8 cellular contexts compared by ENCODE assay signal in genomic region chr4:26320159-26320452, GRCh38. TPM values are rescaled to one million over a fixed set of nuclear protein-coding genes. Genes with fewer than 3 reads are reported as not detected.
DNase-seq lines count a peak whose midpoint lies in the region; ATAC-seq and TF ChIP-seq lines count a peak whose summit lies in the region.

No MANE protein-coding gene starts in this region.

- H3K9me3 Mint-ChIP-seq in Calu3 (ENCODE audit: low read depth, unreplicated experiment): peaks cover 9% of the 10 kb centered on the region

- intact Hi-C loops in Calu3 (cut with micrococcal nuclease; ENCODE audit: unreplicated experiment): no loop called here

- DNase-seq in Calu3 (peak; percentile 19), HL-60 (ENCODE audit: low read depth in 1 of 2, low spot score in 1 of 2) (no peak), NCI-H748 (lab: John Stamatoyannopoulos, UW; ENCODE audit: unreplicated experiment) (no peak)
- peak; percentile 65 for DNase-seq in stimulated activated naive CD8-positive, alpha-beta T cell treated with anti-CD3 and anti-CD28 coated beads, Interleukin-15, Interleukin-2, amounts not matched to agents 100 U/mL and 50 U/mL, for 24 hours

- no peaks in the 10 kb centered on the region for H3K36me3 ChIP-seq in iPS-18a (ENCODE audit: control insufficient read depth, low read depth, low read length)

- H3K9ac ChIP-seq in iPS-18a (ENCODE audit: low read length): peak overlapping the region; percentile 85

- H3K27me3 Mint-ChIP-seq in Calu3 (ENCODE audit: unreplicated experiment): no peaks in the 10 kb centered on the region

- CTCF ChIA-PET in Calu3 (lab: Charles Lee): interaction anchor here (0.7 kb wide), 1 partner anchor 238 kb away, joined by 4 read pairs; no protein-coding TSS in a partner anchor

- WGBS in adipose tissue, 3 donors: 0 to 1% (median 0%) methylated on average over 11 of the region's 11 CpGs

- H3K27me3 ChIP-seq in HL-60 (ENCODE audit: insufficient read depth, poor library complexity, severe bottlenecking): no peaks in the 10 kb centered on the region
- no peaks in the 10 kb centered on the region for H3K27me3 ChIP-seq in iPS-18a (ENCODE audit: control insufficient read depth, insufficient read depth, low read length)

- H3K36me3 Mint-ChIP-seq in Calu3 (ENCODE audit: insufficient read depth, unreplicated experiment): peaks cover 36% of the 10 kb centered on the region

- no peaks in the 10 kb centered on the region for H3K9me3 ChIP-seq in iPS-18a (ENCODE audit: control insufficient read depth, low read depth, low read length)

- peak; percentile 23 for ATAC-seq in GM19455 (IDR thresholded peaks at IDR 0.05; ENCODE audit: unreplicated experiment)
- peak; percentile 30 for ATAC-seq in stimulated activated naive CD8-positive, alpha-beta T cell treated with anti-CD3 and anti-CD28 coated beads, Interleukin-15, Interleukin-2, amounts not matched to agents 100 U/mL and 50 U/mL, for 24 hours
- ATAC-seq in GM18858 (IDR thresholded peaks at IDR 0.05; ENCODE audit: unreplicated experiment): no peak

- H3K4me3 ChIP-seq in HL-60 (replicated peaks; ENCODE audit: insufficient read depth, low read length) (peak overlapping the region; percentile 66), iPS-18a (ENCODE audit: low read length) (peak overlapping the region; percentile 83)

- BruUV-seq in Calu3 (replicated peaks; lab: Mats Ljungman, UMichigan): TSS peak; percentile 40

- H3K4me1 Mint-ChIP-seq in Calu3 (ENCODE audit: low read depth, unreplicated experiment): peaks cover 4% of the 10 kb centered on the region

- H3K4me3 Mint-ChIP-seq in Calu3 (ENCODE audit: low read depth, unreplicated experiment): peak overlapping the region; percentile 86

- H3K27ac Mint-ChIP-seq in Calu3 (ENCODE audit: unreplicated experiment): peak overlapping the region; percentile 89

- peaks cover 15% of the 10 kb centered on the region for H3K4me1 ChIP-seq in iPS-18a (ENCODE audit: control insufficient read depth, low read depth, low read length)

- no peak for TF ChIP-seq CTCF in Calu3 (IDR thresholded peaks at IDR 0.05; ENCODE audit: unreplicated experiment)
- TF ChIP-seq CTCF in HL-60 (IDR thresholded peaks at IDR 0.05; ENCODE audit: insufficient read depth, low read length): no peak

- H3K27ac ChIP-seq in HL-60 (replicated peaks): peak overlapping the region; percentile 99
- peak overlapping the region; percentile 77 for H3K27ac ChIP-seq in adipose tissue (ENCODE audit: low read depth, low read length)
- peak overlapping the region; percentile 61 for H3K27ac ChIP-seq in iPS-18a (ENCODE audit: low read length)

RNA-seq across cellular contexts. Expression of gene RBPJ, which starts 0.7 kb away (rescaled TPM):
- total RNA-seq in Calu3 (2022): 46.1 and 56.3 TPM in 2 replicates
- 10 to 100 TPM; 12.1 to 72.5 (median 25.9) TPM for polyA plus RNA-seq in adipose tissue

Comparison
In these comparisons a context has a peak if more than half of its experiments do, and no peak if none do; other contexts are left out.
1. DNase-seq: peak in Calu3 (single experiment) and stimulated activated naive CD8-positive, alpha-beta T cell treated with anti-CD3 and anti-CD28 coated beads, Interleukin-15, Interleukin-2, amounts not matched to agents 100 U/mL and 50 U/mL, for 24 hours (single experiment); none in HL-60 (0 of 2) and NCI-H748 (single experiment).
2. Peak in every context shown above with its lines, with median percentiles within 50 percentile points of each other: H3K27ac ChIP-seq.